ENCODE assay signal across 1 cellular context in genomic region chr20:48821261-48821910, GRCh38.
TF ChIP-seq lines count a peak whose summit lies in the region.

No MANE protein-coding gene starts in this region.

TF ChIP-seq in HepG2, 621 proteins besides CTCF, POLR2A, EP300 and RAD21 (continued from another document):
- no peak for TF ChIP-seq MLLT10 (CRISPR knock-in tag; IDR thresholded peaks at IDR 0.05)
- no peak for TF ChIP-seq KLF16 (CRISPR knock-in tag; IDR thresholded peaks at IDR 0.05)
- TF ChIP-seq ZBTB3 (CRISPR knock-in tag; IDR thresholded peaks at IDR 0.05; ENCODE audit: borderline replicate concordance, low read depth), result no peak
- no peak for TF ChIP-seq HMGA1 (CRISPR knock-in tag; conservative IDR thresholded peaks at IDR 0.05)
- TF ChIP-seq ZFP36 (IDR thresholded peaks at IDR 0.05; ENCODE audit: borderline replicate concordance, low read depth, low read length, partially characterized antibody), result no peak
- TF ChIP-seq SNAPC4 (CRISPR knock-in tag; IDR thresholded peaks at IDR 0.05), result no peak
- no peak for TF ChIP-seq ZXDC (CRISPR knock-in tag; IDR thresholded peaks at IDR 0.05)
- TF ChIP-seq, protein P1, sequence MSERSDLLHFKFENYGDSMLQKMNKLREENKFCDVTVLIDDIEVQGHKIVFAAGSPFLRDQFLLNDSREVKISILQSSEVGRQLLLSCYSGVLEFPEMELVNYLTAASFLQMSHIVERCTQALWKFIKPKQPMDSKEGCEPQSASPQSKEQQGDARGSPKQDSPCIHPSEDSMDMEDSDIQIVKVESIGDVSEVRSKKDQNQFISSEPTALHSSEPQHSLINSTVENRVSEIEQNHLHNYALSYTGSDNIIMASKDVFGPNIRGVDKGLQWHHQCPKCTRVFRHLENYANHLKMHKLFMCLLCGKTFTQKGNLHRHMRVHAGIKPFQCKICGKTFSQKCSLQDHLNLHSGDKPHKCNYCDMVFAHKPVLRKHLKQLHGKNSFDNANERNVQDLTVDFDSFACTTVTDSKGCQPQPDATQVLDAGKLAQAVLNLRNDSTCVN (CRISPR knock-in tag; IDR thresholded peaks at IDR 0.05; ENCODE audit: borderline replicate concordance), result no peak
- TF ChIP-seq, protein P2, sequence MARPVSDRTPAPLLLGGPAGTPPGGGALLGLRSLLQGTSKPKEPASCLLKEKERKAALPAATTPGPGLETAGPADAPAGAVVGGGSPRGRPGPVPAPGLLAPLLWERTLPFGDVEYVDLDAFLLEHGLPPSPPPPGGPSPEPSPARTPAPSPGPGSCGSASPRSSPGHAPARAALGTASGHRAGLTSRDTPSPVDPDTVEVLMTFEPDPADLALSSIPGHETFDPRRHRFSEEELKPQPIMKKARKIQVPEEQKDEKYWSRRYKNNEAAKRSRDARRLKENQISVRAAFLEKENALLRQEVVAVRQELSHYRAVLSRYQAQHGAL (CRISPR knock-in tag; IDR thresholded peaks at IDR 0.05; ENCODE audit: not compliant biosample characterization), result no peak
